Comparison of ENCODE assay signal across 23 cellular contexts in the genomic region with DNA sequence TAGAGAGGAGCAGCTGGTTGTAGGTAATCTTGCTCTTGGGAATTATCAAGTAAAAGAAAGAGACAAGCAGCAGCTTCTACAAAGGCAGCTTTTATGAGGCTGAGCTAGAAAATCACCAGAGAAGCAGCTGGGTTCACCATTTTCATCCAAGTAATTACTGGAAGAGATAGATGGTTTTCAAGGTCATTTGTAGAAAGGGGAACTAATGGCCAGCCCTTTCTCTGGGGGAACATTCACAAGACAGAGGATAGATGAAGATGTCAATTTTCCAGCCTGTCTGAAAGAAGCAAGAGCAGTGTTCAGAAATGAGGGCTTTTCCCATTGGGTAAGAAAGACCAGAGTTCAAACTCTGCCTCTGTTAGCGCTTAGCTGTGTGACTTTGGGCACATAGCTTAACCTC.
"Had no signal": no experiment of that assay in that cellular context is flagged by ENCODE, and none has a peak within 500 bp of the region (broad histone marks: within the 10 kb centered on the region; RNA-seq: fewer than 3 reads in every experiment).

No MANE protein-coding gene starts in this region.

- H3K4me1 Mint-ChIP-seq: activated B cell treated with CpG ODN at 0.5 μM for 24 hours; activated CD4-positive, alpha-beta memory T cell treated with anti-CD3 and anti-CD28 coated beads, Interleukin-2, amount 10 ng/mL, durations not matched to agents 7 days and 5 days; activated T-helper 17 cell treated with anti-CD3 and anti-CD28 coated beads, Interleukin-2, amount 50 U/mL, for 72 hours; T-helper 17 cell had no signal

- FAIRE-seq: astrocyte had no signal

- H3K36me3 Mint-ChIP-seq: activated naive CD8-positive, alpha-beta T cell had no signal

- ATAC-seq: activated T-helper 17 cell treated with anti-CD3 and anti-CD28 coated beads, Interleukin-2, amount 50 U/mL, for 72 hours; T-helper 17 cell had no signal

- H3K27ac ChIP-seq: brain microvascular endothelial cell, cardiac muscle cell had no signal

- H3K27ac Mint-ChIP-seq: activated B cell treated with CpG ODN at 0.5 μM for 24 hours; activated CD4-positive, alpha-beta memory T cell treated with anti-CD3 and anti-CD28 coated beads, Interleukin-2, amount 10 ng/mL, durations not matched to agents 7 days and 5 days; activated naive CD4-positive, alpha-beta T cell treated with anti-CD3 and anti-CD28 coated beads for 36 hours; activated naive CD8-positive, alpha-beta T cell; activated T-helper 17 cell treated with anti-CD3 and anti-CD28 coated beads, Interleukin-2, amount 50 U/mL, for 72 hours; T-helper 17 cell had no signal

- DNase-seq: activated B cell treated with CpG ODN at 0.5 μM for 24 hours; activated CD4-positive, alpha-beta memory T cell treated with anti-CD3 and anti-CD28 coated beads, Interleukin-2, amount 10 ng/mL, durations not matched to agents 7 days and 5 days; activated CD4-positive, alpha-beta T cell treated with anti-CD3 and anti-CD28 coated beads for 1 hour; activated CD4-positive, alpha-beta T cell treated with anti-CD3 and anti-CD28 coated beads, Interleukin-2, amount 50 U/mL, for 1 hour; activated gamma-delta T cell; activated naive CD4-positive, alpha-beta T cell treated with anti-CD3 and anti-CD28 coated beads for 36 hours; activated T-cell treated with anti-CD3 and anti-CD28 coated beads for 4 hours; activated T-cell treated with anti-CD3 and anti-CD28 coated beads, Interleukin-2, amount 50 U/mL, for 48 hours; amygdala; brain microvascular endothelial cell; MG63; NCI-H1105; NCI-H146; NCI-H187 treated with DMSO at 0.1 percent for 48 hours; NCI-H226; NCI-H748 treated with DMSO at 0.1 percent for 48 hours; SIG-M5; T-helper 17 cell; T-helper 9 cell had no signal

- H3K4me3 ChIP-seq: cardiac muscle cell, MG63 had no signal

- H3K4me3 Mint-ChIP-seq: activated B cell treated with CpG ODN at 0.5 μM for 24 hours; activated CD4-positive, alpha-beta memory T cell treated with anti-CD3 and anti-CD28 coated beads, Interleukin-2, amount 10 ng/mL, durations not matched to agents 7 days and 5 days; activated naive CD4-positive, alpha-beta T cell treated with anti-CD3 and anti-CD28 coated beads for 36 hours; activated naive CD8-positive, alpha-beta T cell; activated T-helper 17 cell treated with anti-CD3 and anti-CD28 coated beads, Interleukin-2, amount 50 U/mL, for 72 hours; T-helper 17 cell had no signal

- H3K9me3 Mint-ChIP-seq: activated B cell treated with CpG ODN at 0.5 μM for 24 hours; activated naive CD4-positive, alpha-beta T cell treated with anti-CD3 and anti-CD28 coated beads for 36 hours had no signal

- H3K27me3 Mint-ChIP-seq: activated B cell treated with CpG ODN at 0.5 μM for 24 hours; activated CD4-positive, alpha-beta memory T cell treated with anti-CD3 and anti-CD28 coated beads, Interleukin-2, amount 10 ng/mL, durations not matched to agents 7 days and 5 days; activated naive CD8-positive, alpha-beta T cell; activated T-helper 17 cell treated with anti-CD3 and anti-CD28 coated beads, Interleukin-2, amount 50 U/mL, for 72 hours; T-helper 17 cell had no signal
